ENCODE assay signal across 12 cellular contexts in genomic region chr1:223135176-223135575, GRCh38. TPM values are rescaled to one million over a fixed set of nuclear protein-coding genes. Genes with fewer than 3 reads are reported as not detected.
DNase-seq lines count a peak whose midpoint lies in the region; ATAC-seq, FAIRE-seq and TF ChIP-seq lines count a peak whose summit lies in the region.
"Had no signal": no experiment of that assay in that cellular context is flagged by ENCODE, and none has a peak within 500 bp of the region (broad histone marks: within the 10 kb centered on the region; RNA-seq: fewer than 3 reads in every experiment).

No MANE protein-coding gene starts in this region.

- H4K20me1 ChIP-seq in H1 (replicated peaks in 1 of 2; ENCODE audit: control insufficient read depth in 1 of 2, insufficient read depth in 2 of 2, low read length in 2 of 2): no peaks in the 10 kb centered on the region

- peaks cover 0 to 5% (median 2%) of the 10 kb centered on the region in 4 experiments; a peak in 6 of 7 replicates for H3K27me3 ChIP-seq in H1 (replicated peaks in 1 of 4; ENCODE audit: control insufficient read depth in 3 of 4, extremely low read depth in 1 of 4, insufficient read depth in 3 of 4, low read length in 3 of 4)
- H3K27me3 ChIP-seq in aorta (ENCODE audit: control insufficient read depth in 1 of 2, insufficient read depth in 2 of 2, low read length in 1 of 2): no peaks in the 10 kb centered on the region

- H3K27ac ChIP-seq in H1 (ENCODE audit: low read depth, low read length) (no peak overlapping the region), aorta (ENCODE audit: low read depth in 1 of 2, low read length in 2 of 2) (no peak overlapping the region)

- H4K91ac ChIP-seq in H1 (replicated peaks; ENCODE audit: insufficient read length, low read length): no peak overlapping the region

- TF ChIP-seq CTCF in H1 (IDR thresholded peaks at IDR 0.05; ENCODE audit: control extremely low read depth in 1 of 3, insufficient read depth in 1 of 3, low read depth in 1 of 3, low read length in 3 of 3): no peak

- H3K23me2 ChIP-seq in H1 (ENCODE audit: low read depth, low read length): no peaks in the 10 kb centered on the region

- H3K79me2 ChIP-seq in H1 (ENCODE audit: control insufficient read depth in 1 of 2, insufficient read depth in 2 of 2, low read length in 2 of 2): no peaks in the 10 kb centered on the region

- peak overlapping the region; percentile 68; the same call in 1 of the 2 replicates for H2AFZ ChIP-seq in H1 (ENCODE audit: low read length)

- peak overlapping the region; percentile 31; the same call in 1 of the 2 replicates for H2BK15ac ChIP-seq in H1 (ENCODE audit: low read length)

- H3K4me1 ChIP-seq in H1 (replicated peaks in 1 of 4; ENCODE audit: control insufficient read depth in 3 of 4, insufficient read depth in 4 of 4, low read length in 3 of 4): peaks cover 13 to 17% (median 15%) of the 10 kb centered on the region in 4 experiments
- H3K4me1 ChIP-seq in aorta (ENCODE audit: control insufficient read depth in 1 of 2, insufficient read depth in 2 of 2, low read length in 2 of 2): no peaks in the 10 kb centered on the region

- peak overlapping the region; percentile 33 for H2BK120ac ChIP-seq in H1 (replicated peaks; ENCODE audit: low read depth, low read length)

- no peak for TF ChIP-seq RAD21 in H1 (IDR thresholded peaks at IDR 0.05 in 1 of 2, conservative IDR thresholded peaks at IDR 0.05 in 1 of 2; ENCODE audit: low read depth in 2 of 2, low read length in 2 of 2)

- CTCF ChIA-PET in H1 (lab: Charles Lee; ENCODE audit: partially characterized antibody): interaction anchor here (0.6 to 5.8 kb wide), 20 partner anchors 8 to 561 kb away, joined by 3 to 60 read pairs (median 4); partner anchors contain the start of gene TLR5

- H3K4me2 ChIP-seq in H1 (ENCODE audit: insufficient read depth in 1 of 2, low read depth in 2 of 2, low read length in 2 of 2): peak overlapping the region; percentile 70 to 73; a peak in 3 of 4 replicates

- FAIRE-seq in H1 (lab: Jason Lieb, UNC): no peak

- no peak overlapping the region; the same call in 1 of the 2 replicates for H2BK20ac ChIP-seq in H1 (ENCODE audit: low read length)

- TF ChIP-seq EP300 in H1 (IDR thresholded peaks at IDR 0.05; ENCODE audit: borderline replicate concordance in 1 of 2, low read depth in 2 of 2, low read length in 2 of 2): no peak

- no peak overlapping the region; the same call in 1 of the 2 replicates for H2BK5ac ChIP-seq in H1 (ENCODE audit: low read depth, low read length)

- H3K79me1 ChIP-seq in H1 (ENCODE audit: low read depth, low read length): no peaks in the 10 kb centered on the region

- no peak overlapping the region for H3K14ac ChIP-seq in H1 (ENCODE audit: insufficient read length)

- no peak overlapping the region for H2AK5ac ChIP-seq in H1 (ENCODE audit: low read depth, low read length)

- DNase-seq in NCI-H446 (lab: John Stamatoyannopoulos, UW) (peak; percentile 4 to 44), NCI-H446 treated with DMSO at 0.1 percent for 48 hours (lab: John Stamatoyannopoulos, UW) (no peak), H1 (ENCODE audit: low read depth in 1 of 2, low spot score in 2 of 2) (peak in 1 of 2 experiments; percentile 48), mucosa of gallbladder (ENCODE audit: low spot score) (peak; percentile 34), aorta (peak; percentile 82 to 89), NCI-H2196 (lab: John Stamatoyannopoulos, UW; ENCODE audit: unreplicated experiment) (no peak), NCI-H1930 (lab: John Stamatoyannopoulos, UW) (no peak), erythroblast (lab: John Stamatoyannopoulos, UW) (no peak)
- DNase-seq: 8988T; activated CD4-positive, CD25-positive, alpha-beta regulatory T cell; MM.1S; naive thymus-derived CD4-positive, alpha-beta T cell had no signal

- H3K36me3 ChIP-seq in H1 (ENCODE audit: control insufficient read depth in 2 of 4, insufficient read depth in 4 of 4, low read length in 3 of 4) (no peaks in the 10 kb centered on the region), aorta (ENCODE audit: control insufficient read depth in 1 of 2, insufficient read depth in 2 of 2, low read length in 1 of 2) (no peaks in the 10 kb centered on the region)

- intact Hi-C loops in aorta (cut with DNase I): loop anchor here in 1 of 2 donors (10.0 kb wide), 1 partner anchor 230 kb away; the partner anchor contains the start of gene SUSD4

- peak overlapping the region; percentile 75; the same call in 1 of the 2 replicates for H3K18ac ChIP-seq in H1 (ENCODE audit: extremely low read depth, low read length)

- no peak overlapping the region; the same call in 1 of the 2 replicates for H2BK12ac ChIP-seq in H1 (ENCODE audit: low read depth, low read length)

- no peak overlapping the region for H3K9ac ChIP-seq in H1 (replicated peaks in 1 of 4; ENCODE audit: extremely low read depth in 1 of 4, low read depth in 3 of 4, low read length in 3 of 4)

- no peaks in the 10 kb centered on the region for H3K9me3 ChIP-seq in H1 (ENCODE audit: insufficient read depth in 2 of 2, low read depth in 1 of 2, low read length in 1 of 2)
- no peaks in the 10 kb centered on the region for H3K9me3 ChIP-seq in aorta (ENCODE audit: control insufficient read depth, low read length)

- H3K56ac ChIP-seq in H1 (replicated peaks; ENCODE audit: insufficient read length, low read depth, low read length): no peak overlapping the region

- TF ChIP-seq POLR2A in H1 (IDR thresholded peaks at IDR 0.05; ENCODE audit: control extremely low read depth in 1 of 2, low read depth in 2 of 2, low read length in 2 of 2) (no peak), erythroblast (IDR thresholded peaks at IDR 0.05; ENCODE audit: low read length) (no peak)

- ATAC-seq in aorta (ENCODE audit: low FRiP score): no peak
- ATAC-seq: naive thymus-derived CD4-positive, alpha-beta T cell had no signal

- POLR2A ChIA-PET in H1 (lab: Charles Lee; ENCODE audit: partially characterized antibody): interaction anchor here (1.9 to 2.9 kb wide), 2 partner anchors 9 to 104 kb away, joined by 4 to 8 read pairs; no protein-coding TSS in a partner anchor

- H3K4me3 ChIP-seq in H1 (ENCODE audit: extremely low read depth in 1 of 4, insufficient read depth in 2 of 4, low read depth in 3 of 4, low read length in 4 of 4): no peak overlapping the region
- no peak overlapping the region for H3K4me3 ChIP-seq in aorta (ENCODE audit: low read length in 2 of 2)

- H3K23ac ChIP-seq in H1 (ENCODE audit: insufficient read length): no peak overlapping the region

- peak overlapping the region; percentile 59; the same call in 1 of the 2 replicates for H4K8ac ChIP-seq in H1 (ENCODE audit: extremely low read depth, insufficient read depth, low read length)

- no peak overlapping the region for H3K4ac ChIP-seq in H1 (replicated peaks; ENCODE audit: insufficient read length, low read depth, low read length)

- H4K5ac ChIP-seq in H1 (ENCODE audit: insufficient read length, low read depth, low read length): no peak overlapping the region

- 79% methylated on average over 4 of the region's 4 CpGs; no CpG with 5 or more reads in 1 of the 2 experiments for WGBS in H1 (ENCODE audit: extremely low coverage in 1 of 2, insufficient coverage in 1 of 2, insufficient read length in 1 of 2, insufficient replicate concordance in 2 of 2, low coverage in 1 of 2, low lambda C conversion rate in 2 of 2, missing lambda C conversion rate in 1 of 2), 2 experiments
- 24 to 28% methylated on average over 4 of the region's 4 CpGs for WGBS in aorta, 2 donors

TF ChIP-seq in H1, 55 proteins besides CTCF, POLR2A, EP300 and RAD21:
- TF ChIP-seq BCL11A (IDR thresholded peaks at IDR 0.05; ENCODE audit: low read depth in 2 of 2, low read length in 2 of 2): no peak
- no peak for TF ChIP-seq GABPA (IDR thresholded peaks at IDR 0.05; ENCODE audit: borderline replicate concordance, insufficient read depth, low read length)
- TF ChIP-seq NRF1 (IDR thresholded peaks at IDR 0.05; ENCODE audit: low read depth, low read length): no peak
- no peak for TF ChIP-seq RNF2 (IDR thresholded peaks at IDR 0.05; ENCODE audit: borderline replicate concordance, low read depth, low read length, missing control alignments, poor library complexity, severe bottlenecking)
- no peak for TF ChIP-seq POU5F1 (IDR thresholded peaks at IDR 0.05; ENCODE audit: low read depth, low read length)
- TF ChIP-seq SP2 (IDR thresholded peaks at IDR 0.05; ENCODE audit: low read length): no peak
- no peak for TF ChIP-seq BACH1 (IDR thresholded peaks at IDR 0.05; ENCODE audit: low read length)
- TF ChIP-seq CHD1 (IDR thresholded peaks at IDR 0.05; ENCODE audit: low read depth, low read length): no peak

RNA-seq across cellular contexts. Expression of gene TLR5, which starts 7.9 kb away (rescaled TPM):
- 0.35 and 0.94 TPM in 2 replicates for total RNA-seq in H1 (2021; fragmentation: NEBNext Ultra II Directional; extraction: Animal tissue kit (Norgen Biotek cat#: 25700))
- 0.20 and 0.74 TPM in 2 replicates for polyA plus RNA-seq in H1 (2011; rRNA removed)
- 0.62 TPM for polyA plus RNA-seq in H1 (2011; cell fraction: cytosol; rRNA removed)
- polyA plus RNA-seq in H1 (2011; cell fraction: nucleus; rRNA removed): 1.5 TPM
- polyA plus RNA-seq in H1 (2012, experiment 1 of 2): 1.0 to 1.3 TPM (median 1.1 TPM) in 4 replicates
- polyA plus RNA-seq in H1 (2012, experiment 2 of 2): 0.54 TPM
- polyA plus RNA-seq in H1 (2013, experiment 1 of 2): 0.53 TPM
- 0.63 TPM for polyA plus RNA-seq in H1 (2013, experiment 2 of 2)
- 0.60 and 0.80 TPM in 2 replicates for polyA minus RNA-seq in H1 (2011; rRNA and poly(A)+ RNA removed)
- polyA minus RNA-seq in H1 (2011; cell fraction: cytosol; rRNA and poly(A)+ RNA removed): not detected
- 2.0 TPM for polyA minus RNA-seq in H1 (2011; cell fraction: nucleus; rRNA and poly(A)+ RNA removed)
- total RNA-seq in mucosa of gallbladder: 15.5 TPM
- total RNA-seq in aorta: 10 to 100 TPM in 1 of 2 donors, 1 to 10 TPM in 1; 4.9 to 20.9 TPM
- polyA plus RNA-seq in aorta: 1 to 10 TPM in 1 of 2 donors, under 1 TPM in 1; 0.20 to 2.0 TPM

Comparison
In these comparisons a context has a peak if more than half of its experiments do, and no peak if none do; other contexts are left out.
1. DNase-seq: peak in NCI-H446 (2 of 2), mucosa of gallbladder (single experiment) and aorta (2 of 2); none in NCI-H446 treated with DMSO at 0.1 percent for 48 hours (single experiment), NCI-H2196 (single experiment), NCI-H1930 (0 of 2) and erythroblast (0 of 2).